14 cellular contexts compared by ENCODE assay signal in the genomic region with DNA sequence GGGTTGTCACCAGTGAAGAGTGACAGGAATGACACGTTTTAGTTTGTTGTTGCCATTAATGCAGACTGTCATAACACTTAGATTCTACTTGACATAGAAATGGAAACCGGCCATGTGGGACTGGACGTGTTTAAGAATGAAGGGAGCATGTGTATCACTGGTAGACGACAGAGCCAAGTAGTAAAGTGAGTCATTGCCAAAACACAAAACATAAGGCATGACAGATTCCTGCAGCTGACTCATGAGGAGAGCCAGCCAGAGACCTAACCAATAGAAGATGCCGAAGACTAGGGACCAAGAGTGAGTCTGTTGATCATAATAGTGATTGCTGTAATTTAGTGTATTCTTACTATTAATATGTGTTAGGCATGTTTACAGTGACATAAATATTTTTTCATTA.
DNase-seq lines count a peak whose midpoint lies in the region; ATAC-seq, FAIRE-seq and TF ChIP-seq lines count a peak whose summit lies in the region.
"Had no signal": no experiment of that assay in that cellular context is flagged by ENCODE, and none has a peak within 500 bp of the region (broad histone marks: within the 10 kb centered on the region; RNA-seq: fewer than 3 reads in every experiment).

No MANE protein-coding gene starts in this region.

- no peak for TF ChIP-seq EP300 in suprapubic skin (IDR thresholded peaks at IDR 0.05)

- FAIRE-seq in HTR-8/SVneo (lab: Jason Lieb, UNC) = no peak
- FAIRE-seq: H1 had no signal

- peak; percentile 44 for ATAC-seq in left lung
- ATAC-seq in GM18517 (IDR thresholded peaks at IDR 0.05; ENCODE audit: unreplicated experiment) = no peak
- ATAC-seq: left lobe of liver, WTC11 had no signal

- H3K27me3 ChIP-seq in left lung (no peaks in the 10 kb centered on the region), suprapubic skin (no peaks in the 10 kb centered on the region)

- intact Hi-C loops in left lung (cut with DNase I) = no loop called here

- TF ChIP-seq CTCF in AG10803 (conservative IDR thresholded peaks at IDR 0.05; ENCODE audit: low read length) (no peak), astrocyte of the spinal cord (IDR thresholded peaks at IDR 0.05; ENCODE audit: low read depth, low read length) (no peak), left lung (IDR thresholded peaks at IDR 0.05) (no peak), suprapubic skin (IDR thresholded peaks at IDR 0.05) (no peak)

- no peak for TF ChIP-seq POLR2A in suprapubic skin (IDR thresholded peaks at IDR 0.05)

- WGBS in suprapubic skin = 20% methylated on average over 5 of the region's 5 CpGs

- peak; percentile 84 for DNase-seq in AG10803 (ENCODE audit: low read depth)
- DNase-seq in HTR-8/SVneo (ENCODE audit: insufficient read length, low spot score) = peak; percentile 26
- peak; percentile 86 for DNase-seq in astrocyte of the spinal cord (ENCODE audit: low read depth, low spot score)
- no peak for DNase-seq in left lung
- no peak for DNase-seq in activated T-cell treated with anti-CD3 and anti-CD28 coated beads, Interleukin-2, amount 50 U/mL, for 48 hours
- DNase-seq in stimulated activated CD4-positive, alpha-beta T cell treated with anti-CD3 and anti-CD28 coated beads, Interleukin-12 subunit alpha, Interleukin-12 subunit beta, amount 100 ng/mL, for 4 hours = no peak
- DNase-seq in suprapubic skin (ENCODE audit: low spot score in 2 of 2) = no peak
- DNase-seq: activated gamma-delta T cell treated with Interleukin-2 at 50 U/mL for 16 hours, NCI-H1105, retina had no signal

- H3K4me3 ChIP-seq in AG10803 (ENCODE audit: low read length) = no peak overlapping the region
- H3K4me3 ChIP-seq in astrocyte of the spinal cord (ENCODE audit: low read depth, low read length) = no peak overlapping the region
- no peak overlapping the region for H3K4me3 ChIP-seq in left lung
- H3K4me3 ChIP-seq in suprapubic skin = no peak overlapping the region

- H3K36me3 ChIP-seq in left lung = no peaks in the 10 kb centered on the region
- no peaks in the 10 kb centered on the region for H3K36me3 ChIP-seq in suprapubic skin

- H3K4me1 ChIP-seq in left lung = no peaks in the 10 kb centered on the region
- H3K4me1 ChIP-seq in suprapubic skin = peaks cover 4% of the 10 kb centered on the region

- H3K27ac ChIP-seq in left lung (no peak overlapping the region), suprapubic skin (no peak overlapping the region)

- in situ Hi-C loops in astrocyte of the spinal cord (cut with HindIII; ENCODE audit: low sequenced_read_pairs) = no loop called here

- H3K9me3 ChIP-seq in left lung = no peaks in the 10 kb centered on the region
- H3K9me3 ChIP-seq in suprapubic skin = no peaks in the 10 kb centered on the region

Comparison
In these comparisons a context has a peak if more than half of its experiments do, and no peak if none do; other contexts are left out.
1. DNase-seq: peak in AG10803 (single experiment), HTR-8/SVneo (single experiment) and astrocyte of the spinal cord (single experiment); none in left lung (0 of 2), activated T-cell treated with anti-CD3 and anti-CD28 coated beads, Interleukin-2, amount 50 U/mL, for 48 hours (0 of 2), stimulated activated CD4-positive, alpha-beta T cell treated with anti-CD3 and anti-CD28 coated beads, Interleukin-12 subunit alpha, Interleukin-12 subunit beta, amount 100 ng/mL, for 4 hours (single experiment) and suprapubic skin (0 of 2).